ENCODE assay signal across 25 cellular contexts in genomic region chr6:28766426-28766825, GRCh38.
"Had no signal": no experiment of that assay in that cellular context is flagged by ENCODE, and none has a peak within 500 bp of the region (broad histone marks: within the 10 kb centered on the region; RNA-seq: fewer than 3 reads in every experiment).

No MANE protein-coding gene starts in this region.

- H3K27ac ChIP-seq: parathyroid adenoma, tibial nerve had no signal

- H3K4me3 ChIP-seq: mucosa of descending colon, tibial nerve had no signal

- H3K9me3 Mint-ChIP-seq: stimulated activated effector memory CD8-positive, alpha-beta T cell treated with anti-CD3 and anti-CD28 coated beads, Interleukin-12 subunit alpha, Interleukin-12 subunit beta, amount 100 ng/mL, for 72 hours had no signal

- ATAC-seq: activated CD8-positive, alpha-beta memory T cell treated with anti-CD3 and anti-CD28 coated beads, Interleukin-2, amount 10 ng/mL, durations not matched to agents 7 days and 5 days; left colon; mucosa of descending colon; right cardiac atrium; stimulated activated effector memory CD8-positive, alpha-beta T cell treated with anti-CD3 and anti-CD28 coated beads, Interleukin-12 subunit alpha, Interleukin-12 subunit beta, amount 100 ng/mL, for 72 hours; stimulated activated naive CD8-positive, alpha-beta T cell treated with anti-CD3 and anti-CD28 coated beads, Interleukin-15, amount 100 ng/mL, for 72 hours; T-helper 17 cell had no signal

- DNase-seq: activated CD4-positive, alpha-beta memory T cell treated with anti-CD3 and anti-CD28 coated beads, Interleukin-2, amount 10 ng/mL, durations not matched to agents 7 days and 5 days; activated CD4-positive, alpha-beta T cell treated with anti-CD3 and anti-CD28 coated beads for 48 hours; activated CD8-positive, alpha-beta memory T cell treated with anti-CD3 and anti-CD28 coated beads, Interleukin-2, amount 10 ng/mL, durations not matched to agents 7 days and 5 days; activated gamma-delta T cell; activated naive CD4-positive, alpha-beta T cell treated with anti-CD3 and anti-CD28 coated beads, Interleukin-2, amount 50 U/mL, for 16 hours; activated T-cell treated with anti-CD3 and anti-CD28 coated beads for 4 hours; aorta; central memory CD4-positive, alpha-beta T cell; dermis blood vessel endothelial cell; effector CD8-positive, alpha-beta T cell; glutamatergic neuron; hippocampal formation; left colon; mucosa of descending colon; nucleus accumbens; right cardiac atrium; stimulated activated CD4-positive, alpha-beta T cell treated with anti-CD3 and anti-CD28 coated beads, Interleukin-1b, Interleukin-23, amount 100 ng/mL, for 48 hours; stimulated activated naive CD8-positive, alpha-beta T cell treated with anti-CD3 and anti-CD28 coated beads, Interleukin-15, amount 100 ng/mL, for 72 hours; T-helper 17 cell had no signal

- H3K9me3 ChIP-seq: mucosa of descending colon had no signal

- H3K36me3 Mint-ChIP-seq: brain had no signal

- H3K27ac Mint-ChIP-seq: activated CD4-positive, alpha-beta memory T cell treated with anti-CD3 and anti-CD28 coated beads, Interleukin-2, amount 10 ng/mL, durations not matched to agents 7 days and 5 days; activated CD8-positive, alpha-beta memory T cell treated with anti-CD3 and anti-CD28 coated beads, Interleukin-2, amount 10 ng/mL, durations not matched to agents 7 days and 5 days; activated T-helper 1 cell treated with anti-CD3 and anti-CD28 coated beads, Interleukin-12 subunit alpha, Interleukin-12 subunit beta, Interleukin-2, Interleukin-4 antibody, amounts not matched to agents 30 ng/mL and 10 ng/mL and 1 ng/mL, durations not matched to agents 14 hours and 24 hours and 36 hours; brain; memory B cell; stimulated activated effector memory CD8-positive, alpha-beta T cell treated with anti-CD3 and anti-CD28 coated beads, Interleukin-12 subunit alpha, Interleukin-12 subunit beta, amount 100 ng/mL, for 72 hours; stimulated activated naive CD8-positive, alpha-beta T cell treated with anti-CD3 and anti-CD28 coated beads, Interleukin-15, amount 100 ng/mL, for 72 hours; T-helper 17 cell had no signal

- H2AFZ ChIP-seq: parathyroid adenoma had no signal

- H3K4me1 ChIP-seq: parathyroid adenoma had no signal

- H3K4me3 Mint-ChIP-seq: activated CD4-positive, alpha-beta memory T cell treated with anti-CD3 and anti-CD28 coated beads, Interleukin-2, amount 10 ng/mL, durations not matched to agents 7 days and 5 days; activated CD8-positive, alpha-beta memory T cell treated with anti-CD3 and anti-CD28 coated beads, Interleukin-2, amount 10 ng/mL, durations not matched to agents 7 days and 5 days; activated T-helper 1 cell treated with anti-CD3 and anti-CD28 coated beads, Interleukin-12 subunit alpha, Interleukin-12 subunit beta, Interleukin-2, Interleukin-4 antibody, amounts not matched to agents 30 ng/mL and 10 ng/mL and 1 ng/mL, durations not matched to agents 14 hours and 24 hours and 36 hours; memory B cell; stimulated activated effector memory CD8-positive, alpha-beta T cell treated with anti-CD3 and anti-CD28 coated beads, Interleukin-12 subunit alpha, Interleukin-12 subunit beta, amount 100 ng/mL, for 72 hours; stimulated activated naive CD8-positive, alpha-beta T cell treated with anti-CD3 and anti-CD28 coated beads, Interleukin-15, amount 100 ng/mL, for 72 hours; T-helper 17 cell had no signal

- H3K36me3 ChIP-seq: tibial nerve had no signal

- H3K4me1 Mint-ChIP-seq: activated CD4-positive, alpha-beta memory T cell treated with anti-CD3 and anti-CD28 coated beads, Interleukin-2, amount 10 ng/mL, durations not matched to agents 7 days and 5 days; activated CD8-positive, alpha-beta memory T cell treated with anti-CD3 and anti-CD28 coated beads, Interleukin-2, amount 10 ng/mL, durations not matched to agents 7 days and 5 days; memory B cell; stimulated activated effector memory CD8-positive, alpha-beta T cell treated with anti-CD3 and anti-CD28 coated beads, Interleukin-12 subunit alpha, Interleukin-12 subunit beta, amount 100 ng/mL, for 72 hours; T-helper 17 cell had no signal

- H3K79me2 ChIP-seq: parathyroid adenoma had no signal

- H3K9ac ChIP-seq: parathyroid adenoma had no signal
